8 cellular contexts compared by ENCODE assay signal in genomic region chr3:172711457-172711800, GRCh38. TPM values are rescaled to one million over a fixed set of nuclear protein-coding genes. Genes with fewer than 3 reads are reported as not detected.
DNase-seq lines count a peak whose midpoint lies in the region; ATAC-seq and TF ChIP-seq lines count a peak whose summit lies in the region.

No MANE protein-coding gene starts in this region.

- peaks cover 22% of the 10 kb centered on the region for H3K4me1 Mint-ChIP-seq in dendritic cell treated with granulocyte-macrophage colony-stimulating factor and Interleukin-4, amounts not matched to agents 40 ng/mL and 50 ng/mL, for 4 days (ENCODE audit: low read depth)
- peaks cover 28 to 30% of the 10 kb centered on the region in 2 donors for H3K4me1 Mint-ChIP-seq in natural killer cell

- H3K4me1 ChIP-seq in OCI-LY7 (ENCODE audit: insufficient read depth, low read length, poor library complexity, severe bottlenecking), result peaks cover 20% of the 10 kb centered on the region

- peak overlapping the region; percentile 96 for H3K4me3 Mint-ChIP-seq in dendritic cell treated with granulocyte-macrophage colony-stimulating factor and Interleukin-4, amounts not matched to agents 40 ng/mL and 50 ng/mL, for 4 days
- peak overlapping the region; percentile 96 for H3K4me3 Mint-ChIP-seq in natural killer cell

- POLR2A ChIA-PET in AG04450 (lab: Yijun Ruan, JAX) (interaction anchor here (0.6 to 1.8 kb wide), 6 partner anchors 9 to 39 kb away, joined by 3 to 11 read pairs (median 6); partner anchors contain the start of gene ECT2), OCI-LY7 (lab: Charles Lee) (interaction anchor here (0.7 to 3.1 kb wide), 7 partner anchors 11 to 40 kb away, joined by 4 to 12 read pairs (median 5); partner anchors contain the start of gene ECT2)

- DNase-seq in AG04450 (ENCODE audit: low read depth, low spot score) (no peak), OCI-LY7 (ENCODE audit: low spot score) (peak; percentile 62), natural killer cell (no peak), NCI-H1417 treated with DMSO at 0.1 percent for 48 hours (lab: John Stamatoyannopoulos, UW) (no peak), NCI-H524 treated with DMSO at 0.1 percent for 48 hours (lab: John Stamatoyannopoulos, UW) (no peak)

- H2AFZ ChIP-seq in OCI-LY7 (ENCODE audit: low read length), result peak overlapping the region; percentile 98

- H3K4me3 ChIP-seq in AG04450 (ENCODE audit: low read depth, low read length) (peak overlapping the region; percentile 95), OCI-LY7 (ENCODE audit: low read depth, low read length, poor library complexity, severe bottlenecking) (peak overlapping the region; percentile 88)

- H3K9me3 ChIP-seq in AG04450 (ENCODE audit: control insufficient read depth, insufficient read depth, low read length) (no peaks in the 10 kb centered on the region), OCI-LY7 (ENCODE audit: low read length) (no peaks in the 10 kb centered on the region)

- no peaks in the 10 kb centered on the region for H3K27me3 Mint-ChIP-seq in dendritic cell treated with granulocyte-macrophage colony-stimulating factor and Interleukin-4, amounts not matched to agents 40 ng/mL and 50 ng/mL, for 4 days
- H3K27me3 Mint-ChIP-seq in natural killer cell (ENCODE audit: low read depth in 2 of 2), result no peaks in the 10 kb centered on the region

- no TSS peak for BruUV-seq in OCI-LY7 (replicated peaks; lab: Mats Ljungman, UMichigan)

- H3K27ac ChIP-seq in AG04450 (ENCODE audit: low read depth, low read length) (peak overlapping the region; percentile 89), OCI-LY7 (ENCODE audit: low read depth, low read length, poor library complexity, severe bottlenecking) (peak overlapping the region; percentile 32)

- no peak for TF ChIP-seq CTCF in AG04450 (IDR thresholded peaks at IDR 0.05; ENCODE audit: low read depth, low read length)
- TF ChIP-seq CTCF in OCI-LY7 (conservative IDR thresholded peaks at IDR 0.05; ENCODE audit: low read length), result no peak; the same call in 1 of the 2 replicates
- no peak for TF ChIP-seq CTCF in natural killer cell (IDR thresholded peaks at IDR 0.05)

- H3K36me3 Mint-ChIP-seq in dendritic cell treated with granulocyte-macrophage colony-stimulating factor and Interleukin-4, amounts not matched to agents 40 ng/mL and 50 ng/mL, for 4 days (ENCODE audit: low read depth), result peaks cover 12% of the 10 kb centered on the region
- no peaks in the 10 kb centered on the region for H3K36me3 Mint-ChIP-seq in natural killer cell

- intact Hi-C loops in OCI-LY7 (cut with micrococcal nuclease; ENCODE audit: unreplicated experiment), result loop anchor here (2.0 kb wide), 2 partner anchors 39 kb away; partner anchors contain the start of gene ECT2
- intact Hi-C loops in dendritic cell treated with granulocyte-macrophage colony-stimulating factor and Interleukin-4, amounts not matched to agents 40 ng/mL and 50 ng/mL, for 4 days (cut with micrococcal nuclease), result loop anchor here (1.0 to 2.0 kb wide), 3 partner anchors 19 to 39 kb away; partner anchors contain the start of gene ECT2
- intact Hi-C loops in natural killer cell (cut with micrococcal nuclease), result loop anchor here (2.0 kb wide), 1 partner anchor 39 kb away; the partner anchor contains the start of gene ECT2

- no peaks in the 10 kb centered on the region for H3K79me2 ChIP-seq in OCI-LY7 (ENCODE audit: insufficient read depth, low read depth, low read length)

- H3K4me2 ChIP-seq in OCI-LY7 (ENCODE audit: low read length), result peak overlapping the region; percentile 91

- CTCF ChIA-PET in AG04450 (lab: Charles Lee), result interaction anchor here (0.5 to 1.9 kb wide), 8 partner anchors 9 to 73 kb away, joined by 3 to 10 read pairs (median 6); no protein-coding TSS in a partner anchor
- CTCF ChIA-PET in OCI-LY7 (lab: Charles Lee; ENCODE audit: unreplicated experiment), result interaction anchor here (1.0 to 1.4 kb wide), 2 partner anchors 15 to 38 kb away, joined by 3 read pairs; no protein-coding TSS in a partner anchor

- peak overlapping the region; percentile 99 for H3K27ac Mint-ChIP-seq in dendritic cell treated with granulocyte-macrophage colony-stimulating factor and Interleukin-4, amounts not matched to agents 40 ng/mL and 50 ng/mL, for 4 days
- H3K27ac Mint-ChIP-seq in natural killer cell, result peak overlapping the region; percentile 66 to 89

- no peaks in the 10 kb centered on the region for H4K20me1 ChIP-seq in OCI-LY7 (ENCODE audit: insufficient read depth, low read length)

- peak; percentile 0 for ATAC-seq in GM21381 (IDR thresholded peaks at IDR 0.05; ENCODE audit: unreplicated experiment)
- peak in 1 of 3 donors; percentile 5 for ATAC-seq in natural killer cell
- no peak for ATAC-seq in GM21390 (IDR thresholded peaks at IDR 0.05; ENCODE audit: unreplicated experiment)

- no peaks in the 10 kb centered on the region for H3K27me3 ChIP-seq in AG04450 (ENCODE audit: control insufficient read depth, insufficient read depth, low read length)

- H3K9me2 ChIP-seq in OCI-LY7 (ENCODE audit: insufficient read depth, low read length), result no peaks in the 10 kb centered on the region

- no peaks in the 10 kb centered on the region for H3K9me3 Mint-ChIP-seq in dendritic cell treated with granulocyte-macrophage colony-stimulating factor and Interleukin-4, amounts not matched to agents 40 ng/mL and 50 ng/mL, for 4 days
- H3K9me3 Mint-ChIP-seq in natural killer cell, result no peaks in the 10 kb centered on the region

- H3K36me3 ChIP-seq in OCI-LY7 (ENCODE audit: insufficient read depth, low read length), result no peaks in the 10 kb centered on the region

RNA-seq across cellular contexts. Expression of gene NCEH1, which starts 0.6 kb away (rescaled TPM):
- 11.9 and 14.6 TPM in 2 replicates for polyA plus RNA-seq in AG04450 (2011; rRNA removed)
- polyA minus RNA-seq in AG04450 (2011; rRNA and poly(A)+ RNA removed), result 14.8 and 16.3 TPM in 2 replicates
- 2.3 and 2.7 TPM in 2 replicates for total RNA-seq in OCI-LY7 (2014; rRNA removed; shearing (Covaris generic))
- total RNA-seq in OCI-LY7 (2022) (7.8 and 8.2 TPM in 2 replicates), natural killer cell (1 to 10 TPM; 3.5 to 6.8 (median 5.3) TPM)

RNA-seq across cellular contexts. Expression of gene ECT2, which starts 39.1 kb away (rescaled TPM):
- polyA plus RNA-seq in AG04450 (2011; rRNA removed), result 14.0 and 21.8 TPM in 2 replicates
- 13.1 and 22.5 TPM in 2 replicates for polyA minus RNA-seq in AG04450 (2011; rRNA and poly(A)+ RNA removed)
- total RNA-seq in OCI-LY7 (2014; rRNA removed; shearing (Covaris generic)), result 48.1 and 51.5 TPM in 2 replicates
- total RNA-seq in OCI-LY7 (2022) (66.1 and 72.5 TPM in 2 replicates), natural killer cell (1 to 10 TPM; 2.9 to 7.0 (median 4.8) TPM)

Comparison
In these comparisons a context has a peak if more than half of its experiments do, and no peak if none do; other contexts are left out.
1. RNA of gene ECT2, which starts 39.1 kb away (total RNA-seq): 48.1 to 72.5 TPM in OCI-LY7; 2.9 to 7.0 TPM in natural killer cell; every median in the first group is over 4 times any median in the second.